1 cellular context compared by ENCODE assay signal in the genomic region with DNA sequence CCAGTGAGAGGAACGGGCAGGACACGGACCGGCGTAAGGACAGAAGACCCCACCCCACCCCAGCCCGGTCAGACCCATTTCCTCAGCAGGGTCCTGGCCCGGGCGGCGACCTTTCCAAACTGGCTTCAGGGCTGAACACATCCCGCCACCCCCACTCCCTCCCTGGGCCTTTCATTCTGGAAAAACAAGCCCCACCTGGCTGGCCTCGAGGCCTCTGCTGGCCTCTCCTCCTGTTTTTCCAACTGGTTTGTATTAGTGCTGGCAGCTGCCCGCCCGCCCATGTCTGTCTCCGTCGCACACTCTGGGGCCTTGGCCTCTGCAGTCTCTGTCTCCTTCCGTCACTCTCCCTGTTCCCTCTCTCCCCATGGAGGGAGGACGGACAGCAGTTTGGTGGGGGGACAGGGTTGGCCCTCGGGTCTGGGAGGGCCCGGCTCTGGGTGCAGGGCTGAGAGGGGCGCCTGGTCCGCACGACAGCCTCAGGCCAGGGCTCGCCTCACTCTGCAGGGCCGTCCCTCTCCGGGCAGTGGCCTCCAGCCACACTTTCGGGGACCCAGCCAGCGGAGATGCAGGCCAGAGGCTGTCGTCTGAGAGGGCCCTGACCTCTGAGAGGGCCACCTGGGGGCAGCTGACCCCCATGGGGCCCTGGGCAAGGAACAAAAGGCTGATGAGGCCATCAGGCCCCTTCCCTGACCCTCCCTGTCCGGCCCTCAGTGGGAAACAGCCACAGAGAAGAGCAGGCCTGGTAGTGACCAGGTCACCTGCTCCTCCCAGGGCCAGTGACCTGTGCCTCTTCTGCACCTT.
TF ChIP-seq lines count a peak whose summit lies in the region.

No MANE protein-coding gene starts in this region.

TF ChIP-seq in HepG2, 621 proteins besides CTCF, POLR2A, EP300 and RAD21 (continues in another document):
- TF ChIP-seq KAT2B (IDR thresholded peaks at IDR 0.05; ENCODE audit: borderline replicate concordance, low read depth, low read length) (no peak), RXRA (CRISPR knock-in tag; IDR thresholded peaks at IDR 0.05) (peak; percentile 95), SIX1 (CRISPR knock-in tag; IDR thresholded peaks at IDR 0.05; ENCODE audit: borderline replicate concordance) (no peak), NCOR1 (IDR thresholded peaks at IDR 0.05; ENCODE audit: borderline replicate concordance, low read length) (peak; percentile 31; the same call in 1 of the 2 replicates), KDM6A (CRISPR knock-in tag; IDR thresholded peaks at IDR 0.05; ENCODE audit: low read depth) (peak; percentile 30; the same call in 1 of the 2 replicates), AGO2 (optimal IDR thresholded peaks at IDR 0.05; ENCODE audit: low read depth, low read length) (peak; percentile 84), BRCA1 (CRISPR knock-in tag; IDR thresholded peaks at IDR 0.05) (0 out of 2 replicates have a peak, but pooled peaks have one; percentile 30), KDM2A (CRISPR knock-in tag; IDR thresholded peaks at IDR 0.05; ENCODE audit: borderline replicate concordance, low read depth) (peak; percentile 59; the same call in 1 of the 2 replicates), ZNF296 (CRISPR knock-in tag; conservative IDR thresholded peaks at IDR 0.05) (peak; percentile 98), ZNF446 (CRISPR knock-in tag; IDR thresholded peaks at IDR 0.05) (peak; percentile 42; the same call in 1 of the 2 replicates), ZNF598 (CRISPR knock-in tag; IDR thresholded peaks at IDR 0.05; ENCODE audit: borderline replicate concordance) (0 out of 2 replicates have a peak, but pooled peaks have one; percentile 26), IKZF1 (IDR thresholded peaks at IDR 0.05) (no peak), KMT2A (CRISPR knock-in tag; IDR thresholded peaks at IDR 0.05) (peak; percentile 21; the same call in 1 of the 2 replicates), ZNF501 (CRISPR knock-in tag; IDR thresholded peaks at IDR 0.05) (peak; percentile 42; the same call in 1 of the 2 replicates), CREM (IDR thresholded peaks at IDR 0.05) (0 out of 2 replicates have a peak, but pooled peaks have one; percentile 46), CREM (CRISPR knock-in tag; IDR thresholded peaks at IDR 0.05) (no peak), HES4 (CRISPR knock-in tag; IDR thresholded peaks at IDR 0.05; ENCODE audit: borderline replicate concordance) (0 out of 2 replicates have a peak, but pooled peaks have one; percentile 30), ZNF607 (CRISPR knock-in tag; IDR thresholded peaks at IDR 0.05; ENCODE audit: borderline replicate concordance) (peak; percentile 83), GZF1 (CRISPR knock-in tag; IDR thresholded peaks at IDR 0.05) (no peak), ZSCAN29 (CRISPR knock-in tag; conservative IDR thresholded peaks at IDR 0.05) (0 out of 2 replicates have a peak, but pooled peaks have one; percentile 64), KAT8 (CRISPR knock-in tag; IDR thresholded peaks at IDR 0.05) (0 out of 2 replicates have a peak, but pooled peaks have one; percentile 27), PHF5A (CRISPR knock-in tag; IDR thresholded peaks at IDR 0.05; ENCODE audit: low read depth, unreplicated experiment) (peak; percentile 37), TP53 (CRISPR knock-in tag; conservative IDR thresholded peaks at IDR 0.05) (no peak), ZNF274 (CRISPR knock-in tag; IDR thresholded peaks at IDR 0.05) (peak; percentile 64), IKZF4 (CRISPR knock-in tag; IDR thresholded peaks at IDR 0.05; ENCODE audit: borderline replicate concordance, low read depth, not compliant biosample characterization) (peak; percentile 30), KLF12 (CRISPR knock-in tag; IDR thresholded peaks at IDR 0.05; ENCODE audit: borderline replicate concordance) (0 out of 2 replicates have a peak, but pooled peaks have one; percentile 31), ZNF253 (CRISPR knock-in tag; IDR thresholded peaks at IDR 0.05; ENCODE audit: borderline replicate concordance) (0 out of 2 replicates have a peak, but pooled peaks have one; percentile 14)
- TF ChIP-seq, protein P1, sequence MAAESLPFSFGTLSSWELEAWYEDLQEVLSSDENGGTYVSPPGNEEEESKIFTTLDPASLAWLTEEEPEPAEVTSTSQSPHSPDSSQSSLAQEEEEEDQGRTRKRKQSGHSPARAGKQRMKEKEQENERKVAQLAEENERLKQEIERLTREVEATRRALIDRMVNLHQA (CRISPR knock-in tag; IDR thresholded peaks at IDR 0.05), result no peak
- TF ChIP-seq, protein P2, sequence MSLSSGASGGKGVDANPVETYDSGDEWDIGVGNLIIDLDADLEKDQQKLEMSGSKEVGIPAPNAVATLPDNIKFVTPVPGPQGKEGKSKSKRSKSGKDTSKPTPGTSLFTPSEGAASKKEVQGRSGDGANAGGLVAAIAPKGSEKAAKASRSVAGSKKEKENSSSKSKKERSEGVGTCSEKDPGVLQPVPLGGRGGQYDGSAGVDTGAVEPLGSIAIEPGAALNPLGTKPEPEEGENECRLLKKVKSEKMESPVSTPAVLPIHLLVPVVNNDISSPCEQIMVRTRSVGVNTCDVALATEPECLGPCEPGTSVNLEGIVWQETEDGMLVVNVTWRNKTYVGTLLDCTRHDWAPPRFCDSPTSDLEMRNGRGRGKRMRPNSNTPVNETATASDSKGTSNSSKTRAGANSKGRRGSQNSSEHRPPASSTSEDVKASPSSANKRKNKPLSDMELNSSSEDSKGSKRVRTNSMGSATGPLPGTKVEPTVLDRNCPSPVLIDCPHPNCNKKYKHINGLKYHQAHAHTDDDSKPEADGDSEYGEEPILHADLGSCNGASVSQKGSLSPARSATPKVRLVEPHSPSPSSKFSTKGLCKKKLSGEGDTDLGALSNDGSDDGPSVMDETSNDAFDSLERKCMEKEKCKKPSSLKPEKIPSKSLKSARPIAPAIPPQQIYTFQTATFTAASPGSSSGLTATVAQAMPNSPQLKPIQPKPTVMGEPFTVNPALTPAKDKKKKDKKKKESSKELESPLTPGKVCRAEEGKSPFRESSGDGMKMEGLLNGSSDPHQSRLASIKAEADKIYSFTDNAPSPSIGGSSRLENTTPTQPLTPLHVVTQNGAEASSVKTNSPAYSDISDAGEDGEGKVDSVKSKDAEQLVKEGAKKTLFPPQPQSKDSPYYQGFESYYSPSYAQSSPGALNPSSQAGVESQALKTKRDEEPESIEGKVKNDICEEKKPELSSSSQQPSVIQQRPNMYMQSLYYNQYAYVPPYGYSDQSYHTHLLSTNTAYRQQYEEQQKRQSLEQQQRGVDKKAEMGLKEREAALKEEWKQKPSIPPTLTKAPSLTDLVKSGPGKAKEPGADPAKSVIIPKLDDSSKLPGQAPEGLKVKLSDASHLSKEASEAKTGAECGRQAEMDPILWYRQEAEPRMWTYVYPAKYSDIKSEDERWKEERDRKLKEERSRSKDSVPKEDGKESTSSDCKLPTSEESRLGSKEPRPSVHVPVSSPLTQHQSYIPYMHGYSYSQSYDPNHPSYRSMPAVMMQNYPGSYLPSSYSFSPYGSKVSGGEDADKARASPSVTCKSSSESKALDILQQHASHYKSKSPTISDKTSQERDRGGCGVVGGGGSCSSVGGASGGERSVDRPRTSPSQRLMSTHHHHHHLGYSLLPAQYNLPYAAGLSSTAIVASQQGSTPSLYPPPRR (CRISPR knock-in tag; IDR thresholded peaks at IDR 0.05; ENCODE audit: borderline replicate concordance), result peak; percentile 82
- TF ChIP-seq, protein P3, sequence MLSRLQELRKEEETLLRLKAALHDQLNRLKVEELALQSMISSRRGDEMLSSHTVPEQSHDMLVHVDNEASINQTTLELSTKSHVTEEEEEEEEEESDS (CRISPR knock-in tag; IDR thresholded peaks at IDR 0.05; ENCODE audit: borderline replicate concordance), result peak; percentile 68; the same call in 1 of the 2 replicates
- TF ChIP-seq, protein P4, sequence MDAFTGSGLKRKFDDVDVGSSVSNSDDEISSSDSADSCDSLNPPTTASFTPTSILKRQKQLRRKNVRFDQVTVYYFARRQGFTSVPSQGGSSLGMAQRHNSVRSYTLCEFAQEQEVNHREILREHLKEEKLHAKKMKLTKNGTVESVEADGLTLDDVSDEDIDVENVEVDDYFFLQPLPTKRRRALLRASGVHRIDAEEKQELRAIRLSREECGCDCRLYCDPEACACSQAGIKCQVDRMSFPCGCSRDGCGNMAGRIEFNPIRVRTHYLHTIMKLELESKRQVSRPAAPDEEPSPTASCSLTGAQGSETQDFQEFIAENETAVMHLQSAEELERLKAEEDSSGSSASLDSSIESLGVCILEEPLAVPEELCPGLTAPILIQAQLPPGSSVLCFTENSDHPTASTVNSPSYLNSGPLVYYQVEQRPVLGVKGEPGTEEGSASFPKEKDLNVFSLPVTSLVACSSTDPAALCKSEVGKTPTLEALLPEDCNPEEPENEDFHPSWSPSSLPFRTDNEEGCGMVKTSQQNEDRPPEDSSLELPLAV (CRISPR knock-in tag; conservative IDR thresholded peaks at IDR 0.05; ENCODE audit: low read depth), result no peak
- TF ChIP-seq, protein P5, sequence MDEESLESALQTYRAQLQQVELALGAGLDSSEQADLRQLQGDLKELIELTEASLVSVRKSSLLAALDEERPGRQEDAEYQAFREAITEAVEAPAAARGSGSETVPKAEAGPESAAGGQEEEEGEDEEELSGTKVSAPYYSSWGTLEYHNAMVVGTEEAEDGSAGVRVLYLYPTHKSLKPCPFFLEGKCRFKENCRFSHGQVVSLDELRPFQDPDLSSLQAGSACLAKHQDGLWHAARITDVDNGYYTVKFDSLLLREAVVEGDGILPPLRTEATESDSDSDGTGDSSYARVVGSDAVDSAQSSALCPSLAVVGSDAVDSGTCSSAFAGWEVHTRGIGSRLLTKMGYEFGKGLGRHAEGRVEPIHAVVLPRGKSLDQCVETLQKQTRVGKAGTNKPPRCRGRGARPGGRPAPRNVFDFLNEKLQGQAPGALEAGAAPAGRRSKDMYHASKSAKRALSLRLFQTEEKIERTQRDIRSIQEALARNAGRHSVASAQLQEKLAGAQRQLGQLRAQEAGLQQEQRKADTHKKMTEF (CRISPR knock-in tag; IDR thresholded peaks at IDR 0.05), result peak; percentile 77
- TF ChIP-seq, protein P6, sequence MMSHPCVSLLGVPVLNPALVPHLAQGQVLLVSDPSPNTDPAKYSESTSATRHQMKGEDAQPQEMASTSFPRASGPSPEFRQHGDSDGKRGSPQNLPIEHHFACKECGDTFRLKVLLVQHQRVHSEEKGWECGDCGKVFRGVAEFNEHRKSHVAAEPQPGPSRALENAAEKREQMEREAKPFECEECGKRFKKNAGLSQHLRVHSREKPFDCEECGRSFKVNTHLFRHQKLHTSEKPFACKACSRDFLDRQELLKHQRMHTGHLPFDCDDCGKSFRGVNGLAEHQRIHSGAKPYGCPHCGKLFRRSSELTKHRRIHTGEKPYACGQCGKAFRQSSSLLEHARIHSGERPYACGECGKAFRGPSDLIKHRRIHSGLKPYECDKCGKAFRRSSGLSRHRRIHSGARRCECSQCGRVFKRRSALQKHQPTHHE (CRISPR knock-in tag; IDR thresholded peaks at IDR 0.05; ENCODE audit: borderline replicate concordance), result 0 out of 2 replicates have a peak, but pooled peaks have one; percentile 27
- TF ChIP-seq, protein P7, sequence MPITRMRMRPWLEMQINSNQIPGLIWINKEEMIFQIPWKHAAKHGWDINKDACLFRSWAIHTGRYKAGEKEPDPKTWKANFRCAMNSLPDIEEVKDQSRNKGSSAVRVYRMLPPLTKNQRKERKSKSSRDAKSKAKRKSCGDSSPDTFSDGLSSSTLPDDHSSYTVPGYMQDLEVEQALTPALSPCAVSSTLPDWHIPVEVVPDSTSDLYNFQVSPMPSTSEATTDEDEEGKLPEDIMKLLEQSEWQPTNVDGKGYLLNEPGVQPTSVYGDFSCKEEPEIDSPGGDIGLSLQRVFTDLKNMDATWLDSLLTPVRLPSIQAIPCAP (CRISPR knock-in tag; IDR thresholded peaks at IDR 0.05; ENCODE audit: low read depth), result no peak
- TF ChIP-seq, protein P8, sequence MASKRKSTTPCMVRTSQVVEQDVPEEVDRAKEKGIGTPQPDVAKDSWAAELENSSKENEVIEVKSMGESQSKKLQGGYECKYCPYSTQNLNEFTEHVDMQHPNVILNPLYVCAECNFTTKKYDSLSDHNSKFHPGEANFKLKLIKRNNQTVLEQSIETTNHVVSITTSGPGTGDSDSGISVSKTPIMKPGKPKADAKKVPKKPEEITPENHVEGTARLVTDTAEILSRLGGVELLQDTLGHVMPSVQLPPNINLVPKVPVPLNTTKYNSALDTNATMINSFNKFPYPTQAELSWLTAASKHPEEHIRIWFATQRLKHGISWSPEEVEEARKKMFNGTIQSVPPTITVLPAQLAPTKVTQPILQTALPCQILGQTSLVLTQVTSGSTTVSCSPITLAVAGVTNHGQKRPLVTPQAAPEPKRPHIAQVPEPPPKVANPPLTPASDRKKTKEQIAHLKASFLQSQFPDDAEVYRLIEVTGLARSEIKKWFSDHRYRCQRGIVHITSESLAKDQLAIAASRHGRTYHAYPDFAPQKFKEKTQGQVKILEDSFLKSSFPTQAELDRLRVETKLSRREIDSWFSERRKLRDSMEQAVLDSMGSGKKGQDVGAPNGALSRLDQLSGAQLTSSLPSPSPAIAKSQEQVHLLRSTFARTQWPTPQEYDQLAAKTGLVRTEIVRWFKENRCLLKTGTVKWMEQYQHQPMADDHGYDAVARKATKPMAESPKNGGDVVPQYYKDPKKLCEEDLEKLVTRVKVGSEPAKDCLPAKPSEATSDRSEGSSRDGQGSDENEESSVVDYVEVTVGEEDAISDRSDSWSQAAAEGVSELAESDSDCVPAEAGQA (IDR thresholded peaks at IDR 0.05; ENCODE audit: low read depth), result no peak
- TF ChIP-seq, protein P8 (CRISPR knock-in tag; IDR thresholded peaks at IDR 0.05; ENCODE audit: borderline replicate concordance), result no peak
- TF ChIP-seq, protein P9, sequence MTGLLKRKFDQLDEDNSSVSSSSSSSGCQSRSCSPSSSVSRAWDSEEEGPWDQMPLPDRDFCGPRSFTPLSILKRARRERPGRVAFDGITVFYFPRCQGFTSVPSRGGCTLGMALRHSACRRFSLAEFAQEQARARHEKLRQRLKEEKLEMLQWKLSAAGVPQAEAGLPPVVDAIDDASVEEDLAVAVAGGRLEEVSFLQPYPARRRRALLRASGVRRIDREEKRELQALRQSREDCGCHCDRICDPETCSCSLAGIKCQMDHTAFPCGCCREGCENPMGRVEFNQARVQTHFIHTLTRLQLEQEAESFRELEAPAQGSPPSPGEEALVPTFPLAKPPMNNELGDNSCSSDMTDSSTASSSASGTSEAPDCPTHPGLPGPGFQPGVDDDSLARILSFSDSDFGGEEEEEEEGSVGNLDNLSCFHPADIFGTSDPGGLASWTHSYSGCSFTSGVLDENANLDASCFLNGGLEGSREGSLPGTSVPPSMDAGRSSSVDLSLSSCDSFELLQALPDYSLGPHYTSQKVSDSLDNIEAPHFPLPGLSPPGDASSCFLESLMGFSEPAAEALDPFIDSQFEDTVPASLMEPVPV (CRISPR knock-in tag; IDR thresholded peaks at IDR 0.05), result peak; percentile 90
